8 cellular contexts compared by ENCODE assay signal in the genomic region with DNA sequence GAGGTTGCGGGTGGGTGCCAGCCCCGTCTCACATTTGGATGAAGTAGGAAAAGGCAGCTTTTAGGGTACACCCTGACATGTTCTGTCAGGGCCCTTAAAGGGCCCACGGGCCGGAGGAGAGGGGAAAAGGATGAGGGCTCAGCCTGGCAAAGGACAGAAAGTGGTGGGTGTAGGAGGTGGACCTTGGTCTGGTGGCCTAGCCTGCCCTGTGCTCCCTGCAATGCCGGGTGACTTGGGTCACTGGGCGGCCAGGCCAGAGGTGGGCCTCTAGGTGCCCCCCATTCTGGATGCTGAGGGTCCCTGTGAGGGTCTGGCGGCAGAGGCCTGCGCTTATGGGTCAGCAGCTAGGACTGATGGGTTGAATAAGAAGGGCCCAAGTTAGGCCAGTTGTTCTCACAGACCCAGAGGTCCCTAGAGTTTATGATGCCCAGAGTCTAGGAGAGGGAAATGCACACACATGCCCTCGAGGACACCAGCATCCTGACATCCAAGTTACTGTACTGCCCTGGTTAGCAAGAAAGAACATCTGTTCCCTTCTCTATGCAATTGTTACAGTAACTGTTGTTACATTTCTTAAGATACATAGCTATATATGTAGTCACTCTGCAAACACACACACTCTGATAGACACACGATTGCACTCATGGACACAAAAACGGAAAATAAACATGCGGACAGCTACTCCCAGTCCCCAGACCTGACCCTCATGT. TPM values are rescaled to one million over a fixed set of nuclear protein-coding genes. Genes with fewer than 3 reads are reported as not detected.
DNase-seq lines count a peak whose midpoint lies in the region; ATAC-seq, FAIRE-seq and TF ChIP-seq lines count a peak whose summit lies in the region.

No MANE protein-coding gene starts in this region.

- H3K9ac ChIP-seq in skeletal muscle satellite cell (ENCODE audit: low read depth, low read length) = peak overlapping the region; percentile 84

- H3K27ac Mint-ChIP-seq in GM23338 (no peak overlapping the region), WTC11 (no peak overlapping the region), glutamatergic neuron (ENCODE audit: unreplicated experiment) (peak overlapping the region; percentile 76)

- no peak for DNase-seq in GM23338 (ENCODE audit: low spot score)
- DNase-seq in WTC11 (ENCODE audit: low spot score) = no peak
- DNase-seq in glutamatergic neuron = no peak
- DNase-seq in dedifferentiated amniotic fluid mesenchymal stem cell (ENCODE audit: extremely low spot score) = no peak
- no peak for DNase-seq in AML-193 (lab: John Stamatoyannopoulos, UW)
- no peak for DNase-seq in NCI-H69 (lab: John Stamatoyannopoulos, UW)
- no peak for DNase-seq in HTR-8/SVneo (ENCODE audit: insufficient read length, low spot score)

- H3K4me3 Mint-ChIP-seq in GM23338 (peak overlapping the region; percentile 89), WTC11 (peak overlapping the region; percentile 97), glutamatergic neuron (ENCODE audit: unreplicated experiment) (peak overlapping the region; percentile 89)

- no peak for ATAC-seq in GM23338
- no peak for ATAC-seq in WTC11

- H3K9me2 ChIP-seq in GM23338 (ENCODE audit: insufficient read depth) = no peaks in the 10 kb centered on the region

- no peaks in the 10 kb centered on the region; the same call in 1 of the 2 replicates for H4K20me1 ChIP-seq in GM23338 (replicated peaks; ENCODE audit: insufficient read depth)

- CTCF ChIA-PET in WTC11 (lab: Charles Lee) = interaction anchor here (0.6 to 6.7 kb wide), 6 partner anchors 13 to 55 kb away, joined by 3 to 42 read pairs (median 3); a partner anchor contains a TSS

- no peak overlapping the region for H3K27ac ChIP-seq in GM23338 (ENCODE audit: low read depth)

- H3K4me2 ChIP-seq in GM23338 (peak overlapping the region; percentile 82), skeletal muscle satellite cell (ENCODE audit: low read length) (peak overlapping the region; percentile 80)

- no peaks in the 10 kb centered on the region for H3K79me2 ChIP-seq in GM23338 (replicated peaks; ENCODE audit: insufficient read depth)

- H3K27me3 Mint-ChIP-seq in GM23338 (ENCODE audit: insufficient read depth, low read depth, poor library complexity) (peaks cover 56% of the 10 kb centered on the region), WTC11 (ENCODE audit: low read depth) (peaks cover 36% of the 10 kb centered on the region), glutamatergic neuron (ENCODE audit: unreplicated experiment) (peaks cover 39% of the 10 kb centered on the region)

- H3K36me3 Mint-ChIP-seq in GM23338 (ENCODE audit: low read depth) = peaks cover 14% of the 10 kb centered on the region; the same call in 1 of the 3 replicates
- H3K36me3 Mint-ChIP-seq in WTC11 = 0 out of 2 replicates have a peak, but pooled peaks cover 3% of the 10 kb centered on the region
- peaks cover 8% of the 10 kb centered on the region for H3K36me3 Mint-ChIP-seq in glutamatergic neuron (ENCODE audit: unreplicated experiment)

- peaks cover 19% of the 10 kb centered on the region for H3K9me3 Mint-ChIP-seq in GM23338
- H3K9me3 Mint-ChIP-seq in WTC11 = no peaks in the 10 kb centered on the region
- H3K9me3 Mint-ChIP-seq in glutamatergic neuron (ENCODE audit: unreplicated experiment) = peaks cover 38% of the 10 kb centered on the region

- POLR2A ChIA-PET in WTC11 (lab: Charles Lee) = interaction anchor here (0.6 to 1.4 kb wide), 3 partner anchors 12 to 53 kb away, joined by 3 to 11 read pairs (median 3); a partner anchor contains a TSS

- peaks cover 9% of the 10 kb centered on the region for H3K4me1 Mint-ChIP-seq in GM23338
- peaks cover 19% of the 10 kb centered on the region for H3K4me1 Mint-ChIP-seq in WTC11
- H3K4me1 Mint-ChIP-seq in glutamatergic neuron (ENCODE audit: low read depth, unreplicated experiment) = peaks cover 6% of the 10 kb centered on the region

- H3K9me3 ChIP-seq in skeletal muscle satellite cell (replicated peaks; ENCODE audit: low read length) = no peaks in the 10 kb centered on the region

- H3F3A ChIP-seq in GM23338 (replicated peaks; ENCODE audit: low read depth) = peaks cover 3% of the 10 kb centered on the region

- H3K4me3 ChIP-seq in GM23338 (peak overlapping the region; percentile 80), skeletal muscle satellite cell (ENCODE audit: low read length) (peak overlapping the region; percentile 87)

- peaks cover 61% of the 10 kb centered on the region for H3K27me3 ChIP-seq in GM23338 (ENCODE audit: insufficient read depth)
- H3K27me3 ChIP-seq in skeletal muscle satellite cell (ENCODE audit: control insufficient read depth, insufficient read depth, low read length) = no peaks in the 10 kb centered on the region

- H3K36me3 ChIP-seq in GM23338 (ENCODE audit: insufficient read depth) = no peaks in the 10 kb centered on the region
- H3K36me3 ChIP-seq in skeletal muscle satellite cell (ENCODE audit: insufficient read depth, low read length) = no peaks in the 10 kb centered on the region

- H2AFZ ChIP-seq in GM23338 = peak overlapping the region; percentile 76

- no peak for FAIRE-seq in HTR-8/SVneo (lab: Jason Lieb, UNC)

- H3K4me1 ChIP-seq in GM23338 (ENCODE audit: insufficient read depth) (peaks cover 6% of the 10 kb centered on the region; the same call in 1 of the 2 replicates), skeletal muscle satellite cell (ENCODE audit: control insufficient read depth, insufficient read depth, low read length) (peaks cover 19% of the 10 kb centered on the region)

- TF ChIP-seq CTCF in GM23338 (conservative IDR thresholded peaks at IDR 0.05; ENCODE audit: low read depth in 2 of 2) = no peak
- TF ChIP-seq CTCF in WTC11 (IDR thresholded peaks at IDR 0.05) = no peak
- TF ChIP-seq CTCF in glutamatergic neuron (IDR thresholded peaks at IDR 0.05; ENCODE audit: partially characterized antibody, unreplicated experiment) = no peak

TF ChIP-seq in GM23338, 12 proteins besides CTCF, POLR2A, EP300 and RAD21:
- no peak for TF ChIP-seq NANOG (IDR thresholded peaks at IDR 0.05; ENCODE audit: borderline replicate concordance)
- no peak for TF ChIP-seq STAT1 (IDR thresholded peaks at IDR 0.05; ENCODE audit: unreplicated experiment)

TF ChIP-seq in WTC11, 78 proteins besides CTCF, POLR2A, EP300 and RAD21:
- TF ChIP-seq, protein P1, sequence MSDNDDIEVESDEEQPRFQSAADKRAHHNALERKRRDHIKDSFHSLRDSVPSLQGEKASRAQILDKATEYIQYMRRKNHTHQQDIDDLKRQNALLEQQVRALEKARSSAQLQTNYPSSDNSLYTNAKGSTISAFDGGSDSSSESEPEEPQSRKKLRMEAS (CRISPR knock-in tag; IDR thresholded peaks at IDR 0.05) = no peak

RNA-seq across cellular contexts. Expression of a gene that starts 12.5 kb away (rescaled TPM):
- total RNA-seq in GM23338 (2014; rRNA removed; shearing (Covaris generic)) = 0.56 and 0.66 TPM in 2 replicates
- 0.37 and 0.53 TPM in 2 replicates for polyA plus RNA-seq in GM23338 (2016; fragmentation: Nextera tagmentation; extraction: Ambion mirVana)
- total RNA-seq in WTC11 (2021) = 0.64 to 1.4 TPM (median 0.98 TPM) in 3 replicates
- 0.93 TPM for total RNA-seq in glutamatergic neuron (ENCODE audit: unreplicated experiment)
- total RNA-seq in skeletal muscle satellite cell (2012; rRNA removed) = 4.6 and 6.8 TPM in 2 replicates

RNA-seq across cellular contexts. Expression of a gene that starts 30.6 kb away (rescaled TPM):
- total RNA-seq in GM23338 (2014; rRNA removed; shearing (Covaris generic)) = 8.7 and 9.7 TPM in 2 replicates
- 6.2 and 7.3 TPM in 2 replicates for polyA plus RNA-seq in GM23338 (2016; fragmentation: Nextera tagmentation; extraction: Ambion mirVana)
- total RNA-seq in WTC11 (2021) = 31.9 to 33.5 TPM (median 32.2 TPM) in 3 replicates
- total RNA-seq in glutamatergic neuron (ENCODE audit: unreplicated experiment) = 28.8 TPM
- total RNA-seq in skeletal muscle satellite cell (2012; rRNA removed) = 11.4 and 12.5 TPM in 2 replicates

RNA-seq across cellular contexts. Expression of a gene that starts 45.1 kb away (rescaled TPM):
- not detected in 2 replicates for total RNA-seq in GM23338 (2014; rRNA removed; shearing (Covaris generic))
- not detected in 2 replicates for polyA plus RNA-seq in GM23338 (2016; fragmentation: Nextera tagmentation; extraction: Ambion mirVana)
- total RNA-seq in WTC11 (2021) (not detected in 3 replicates), glutamatergic neuron (ENCODE audit: unreplicated experiment) (not detected)
- not detected in 2 replicates for total RNA-seq in skeletal muscle satellite cell (2012; rRNA removed)

RNA-seq across cellular contexts. Expression of a gene that starts 51.2 kb away (rescaled TPM):
- total RNA-seq in GM23338 (2014; rRNA removed; shearing (Covaris generic)) = 4,589 and 4,798 TPM in 2 replicates
- 2,372 and 2,567 TPM in 2 replicates for polyA plus RNA-seq in GM23338 (2016; fragmentation: Nextera tagmentation; extraction: Ambion mirVana)
- 2,360 to 2,535 TPM (median 2,479 TPM) in 3 replicates for total RNA-seq in WTC11 (2021)
- 1,397 TPM for total RNA-seq in glutamatergic neuron (ENCODE audit: unreplicated experiment)
- total RNA-seq in skeletal muscle satellite cell (2012; rRNA removed) = 4,235 and 6,485 TPM in 2 replicates
